In the genomic region with DNA sequence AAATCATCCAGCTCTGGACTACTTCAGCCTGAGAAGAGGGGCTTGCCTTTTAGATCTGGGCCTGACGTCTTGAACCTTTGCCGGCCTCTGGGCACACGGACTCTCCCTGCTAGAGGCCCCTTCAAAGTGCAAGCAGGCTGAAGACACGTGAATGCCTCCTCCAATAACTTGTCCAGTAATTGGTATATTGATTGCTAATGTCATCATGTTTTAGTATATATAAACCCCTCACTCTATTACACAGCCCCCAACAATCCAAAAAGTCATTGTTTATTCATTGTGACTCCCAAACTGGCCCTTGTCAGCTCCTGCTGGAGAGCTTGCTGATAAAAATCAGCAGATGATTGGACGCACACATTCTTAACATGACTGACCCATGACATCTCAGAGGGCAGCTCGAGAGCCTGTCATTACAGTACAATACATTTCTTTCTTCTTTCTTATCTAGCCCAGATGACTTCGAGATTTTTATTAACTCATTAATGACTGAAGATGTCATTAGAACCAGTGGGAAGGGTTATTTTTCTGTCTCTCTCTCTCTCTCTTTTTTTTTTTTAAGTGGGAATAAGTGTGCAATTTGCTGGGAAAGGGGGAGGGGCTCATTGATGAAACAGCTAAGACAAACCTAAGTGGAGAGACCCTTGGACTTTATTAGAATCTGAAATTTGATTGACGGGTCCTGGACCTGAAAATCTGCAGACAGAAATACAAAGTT, we compare ENCODE assay signal across 1 cellular context.
TF ChIP-seq lines count a peak whose summit lies in the region.

No MANE protein-coding gene starts in this region.

TF ChIP-seq in K562, 482 proteins besides CTCF, POLR2A, EP300 and RAD21 (continued from another document):
- TF ChIP-seq, protein P1, sequence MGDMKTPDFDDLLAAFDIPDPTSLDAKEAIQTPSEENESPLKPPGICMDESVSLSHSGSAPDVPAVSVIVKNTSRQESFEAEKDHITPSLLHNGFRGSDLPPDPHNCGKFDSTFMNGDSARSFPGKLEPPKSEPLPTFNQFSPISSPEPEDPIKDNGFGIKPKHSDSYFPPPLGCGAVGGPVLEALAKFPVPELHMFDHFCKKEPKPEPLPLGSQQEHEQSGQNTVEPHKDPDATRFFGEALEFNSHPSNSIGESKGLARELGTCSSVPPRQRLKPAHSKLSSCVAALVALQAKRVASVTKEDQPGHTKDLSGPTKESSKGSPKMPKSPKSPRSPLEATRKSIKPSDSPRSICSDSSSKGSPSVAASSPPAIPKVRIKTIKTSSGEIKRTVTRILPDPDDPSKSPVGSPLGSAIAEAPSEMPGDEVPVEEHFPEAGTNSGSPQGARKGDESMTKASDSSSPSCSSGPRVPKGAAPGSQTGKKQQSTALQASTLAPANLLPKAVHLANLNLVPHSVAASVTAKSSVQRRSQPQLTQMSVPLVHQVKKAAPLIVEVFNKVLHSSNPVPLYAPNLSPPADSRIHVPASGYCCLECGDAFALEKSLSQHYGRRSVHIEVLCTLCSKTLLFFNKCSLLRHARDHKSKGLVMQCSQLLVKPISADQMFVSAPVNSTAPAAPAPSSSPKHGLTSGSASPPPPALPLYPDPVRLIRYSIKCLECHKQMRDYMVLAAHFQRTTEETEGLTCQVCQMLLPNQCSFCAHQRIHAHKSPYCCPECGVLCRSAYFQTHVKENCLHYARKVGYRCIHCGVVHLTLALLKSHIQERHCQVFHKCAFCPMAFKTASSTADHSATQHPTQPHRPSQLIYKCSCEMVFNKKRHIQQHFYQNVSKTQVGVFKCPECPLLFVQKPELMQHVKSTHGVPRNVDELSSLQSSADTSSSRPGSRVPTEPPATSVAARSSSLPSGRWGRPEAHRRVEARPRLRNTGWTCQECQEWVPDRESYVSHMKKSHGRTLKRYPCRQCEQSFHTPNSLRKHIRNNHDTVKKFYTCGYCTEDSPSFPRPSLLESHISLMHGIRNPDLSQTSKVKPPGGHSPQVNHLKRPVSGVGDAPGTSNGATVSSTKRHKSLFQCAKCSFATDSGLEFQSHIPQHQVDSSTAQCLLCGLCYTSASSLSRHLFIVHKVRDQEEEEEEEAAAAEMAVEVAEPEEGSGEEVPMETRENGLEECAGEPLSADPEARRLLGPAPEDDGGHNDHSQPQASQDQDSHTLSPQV (IDR thresholded peaks at IDR 0.05), result 0 out of 2 replicates have a peak, but pooled peaks have one; percentile 47
- peak; percentile 35 for TF ChIP-seq BRD9 (IDR thresholded peaks at IDR 0.05; ENCODE audit: low read depth, partially characterized antibody)
- TF ChIP-seq L3MBTL2 (IDR thresholded peaks at IDR 0.05), result peak; percentile 61
